ENCODE assay signal across 9 cellular contexts in the genomic region with DNA sequence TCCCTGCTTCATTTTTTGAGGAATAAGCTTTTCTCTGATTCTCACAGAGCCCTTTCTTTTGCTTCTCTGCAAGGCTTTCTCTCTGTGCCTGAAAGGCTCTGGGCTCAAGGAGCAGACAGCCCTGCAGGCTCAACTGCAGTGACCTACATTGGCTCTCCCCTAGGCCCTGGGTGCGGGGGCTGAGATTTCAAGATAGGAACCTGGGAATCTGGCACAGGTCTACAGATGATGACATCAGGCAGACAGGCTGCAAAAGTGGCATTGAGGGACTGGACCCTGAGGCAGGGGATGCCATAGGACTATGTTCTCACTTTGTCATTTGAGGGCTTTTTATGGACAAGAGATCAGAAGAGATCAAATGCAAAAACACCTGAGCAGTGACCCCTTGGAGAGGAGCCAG. TPM values are rescaled to one million over a fixed set of nuclear protein-coding genes. Genes with fewer than 3 reads are reported as not detected.
DNase-seq lines count a peak whose midpoint lies in the region; ATAC-seq and TF ChIP-seq lines count a peak whose summit lies in the region.
"Had no signal": no experiment of that assay in that cellular context is flagged by ENCODE, and none has a peak within 500 bp of the region (broad histone marks: within the 10 kb centered on the region; RNA-seq: fewer than 3 reads in every experiment).

No MANE protein-coding gene starts in this region.

- ATAC-seq in gastroesophageal sphincter, result no peak
- ATAC-seq in psoas muscle, result no peak
- no peak for ATAC-seq in GM21529 (IDR thresholded peaks at IDR 0.05; ENCODE audit: unreplicated experiment)
- ATAC-seq in HG03354 (IDR thresholded peaks at IDR 0.05; ENCODE audit: poor library complexity, severe bottlenecking, unreplicated experiment), result no peak

- no CpG with 5 or more reads among the region's 1 CpG for WGBS in gastroesophageal sphincter (ENCODE audit: low coverage in 1 of 2), 2 donors
- 10 to 26% (median 15%) methylated on average over 1 of the region's 1 CpG for WGBS in psoas muscle, 3 donors

- H3K9me3 Mint-ChIP-seq in CD8-positive, alpha-beta memory T cell, result no peaks in the 10 kb centered on the region

- no peaks in the 10 kb centered on the region for H3K9me3 ChIP-seq in CD8-positive, alpha-beta memory T cell (ENCODE audit: low read length)
- no peaks in the 10 kb centered on the region for H3K9me3 ChIP-seq in gastroesophageal sphincter
- no peaks in the 10 kb centered on the region for H3K9me3 ChIP-seq in psoas muscle

- intact Hi-C loops in psoas muscle (cut with DNase I), result loop anchor here in 1 of 2 donors (2.0 kb wide), 1 partner anchor 42 kb away; no protein-coding TSS in a partner anchor

- POLR2A ChIA-PET in CD8-positive, alpha-beta memory T cell (lab: Charles Lee), result interaction anchor here (3.7 kb wide), 1 partner anchor 11 kb away, joined by 60 read pairs; a partner anchor contains a TSS

- H3K36me3 ChIP-seq in CD8-positive, alpha-beta memory T cell (ENCODE audit: insufficient read depth, low read length), result no peaks in the 10 kb centered on the region
- H3K36me3 ChIP-seq in gastroesophageal sphincter, result no peaks in the 10 kb centered on the region
- H3K36me3 ChIP-seq in psoas muscle (ENCODE audit: insufficient read depth in 1 of 2, low read depth in 1 of 2), result no peaks in the 10 kb centered on the region

- H3K4me1 Mint-ChIP-seq in CD8-positive, alpha-beta memory T cell, result peaks cover 74 to 83% (median 79%) of the 10 kb centered on the region in 3 donors

- H3K27me3 Mint-ChIP-seq in CD8-positive, alpha-beta memory T cell, result peaks cover 0 to 4% of the 10 kb centered on the region in 2 donors

- CTCF ChIA-PET in CD8-positive, alpha-beta memory T cell (lab: Charles Lee), result interaction anchor here (1.1 to 9.9 kb wide), 10 partner anchors 12 to 82 kb away, joined by 3 to 191 read pairs (median 34); a partner anchor contains a TSS

- peak overlapping the region in 6 of 7 donors; percentile 53 to 85 (median 67) for H3K4me3 Mint-ChIP-seq in CD8-positive, alpha-beta memory T cell

- H3K27ac ChIP-seq in CD8-positive, alpha-beta memory T cell (ENCODE audit: low read depth, low read length), result no peak overlapping the region
- H3K27ac ChIP-seq in gastroesophageal sphincter (peak overlapping the region; percentile 94 to 99 (median 97)), psoas muscle (peak overlapping the region; percentile 99)

- TF ChIP-seq CTCF in gastroesophageal sphincter (IDR thresholded peaks at IDR 0.05) (no peak), psoas muscle (IDR thresholded peaks at IDR 0.05) (no peak)

- TF ChIP-seq POLR2A in gastroesophageal sphincter (IDR thresholded peaks at IDR 0.05), result no peak

- H3K36me3 Mint-ChIP-seq in CD8-positive, alpha-beta memory T cell, result no peaks in the 10 kb centered on the region

- H3K27ac Mint-ChIP-seq in CD8-positive, alpha-beta memory T cell, result peak overlapping the region; percentile 67 to 95 (median 91)

- H3K4me3 ChIP-seq in CD8-positive, alpha-beta memory T cell (ENCODE audit: low read length), result no peak overlapping the region
- H3K4me3 ChIP-seq in gastroesophageal sphincter (no peak overlapping the region), psoas muscle (peak overlapping the region; percentile 46)

- peak in 1 of 5 donors; percentile 33 for DNase-seq in CD8-positive, alpha-beta memory T cell
- DNase-seq in SK-N-DZ (ENCODE audit: low spot score), result peak; percentile 89
- peak in 1 of 2 donors; percentile 53 for DNase-seq in psoas muscle
- no peak for DNase-seq in activated naive CD4-positive, alpha-beta T cell treated with anti-CD3 and anti-CD28 coated beads, Interleukin-2, amount 50 U/mL, for 16 hours
- no peak for DNase-seq in AG08395 (ENCODE audit: low spot score)
- DNase-seq: NCI-H524 had no signal

- peaks cover 82% of the 10 kb centered on the region for H3K4me1 ChIP-seq in CD8-positive, alpha-beta memory T cell (ENCODE audit: insufficient read depth, low read length)
- peaks cover 40 to 98% (median 75%) of the 10 kb centered on the region in 3 donors for H3K4me1 ChIP-seq in gastroesophageal sphincter
- H3K4me1 ChIP-seq in psoas muscle, result peaks cover 88% of the 10 kb centered on the region

- TF ChIP-seq EP300 in gastroesophageal sphincter (IDR thresholded peaks at IDR 0.05), result no peak

- H3K27me3 ChIP-seq in CD8-positive, alpha-beta memory T cell (ENCODE audit: insufficient read depth, low read length, poor library complexity, severe bottlenecking), result no peaks in the 10 kb centered on the region
- H3K27me3 ChIP-seq in gastroesophageal sphincter (no peaks in the 10 kb centered on the region), psoas muscle (ENCODE audit: insufficient read depth in 3 of 3, low read length in 2 of 3) (no peaks in the 10 kb centered on the region)

RNA-seq across cellular contexts. Expression of a gene that starts 10.1 kb away (rescaled TPM):
- 10 to 100 TPM; 10.0 to 10.2 TPM for total RNA-seq in CD8-positive, alpha-beta memory T cell
- 10.4 TPM for polyA plus RNA-seq in CD8-positive, alpha-beta memory T cell
- 2.2 and 2.4 TPM in 2 replicates for polyA plus RNA-seq in SK-N-DZ (2014; cell fraction: cytosol; rRNA removed)
- polyA plus RNA-seq in SK-N-DZ (2014; cell fraction: nucleus; rRNA removed), result 1.3 and 1.4 TPM in 2 replicates
- total RNA-seq in gastroesophageal sphincter (10 to 100 TPM in 3 of 4 donors, 1 to 10 TPM in 1; 1.5 to 20.4 (median 18.3) TPM), psoas muscle (10 to 100 TPM; 29.4 to 88.7 (median 51.0) TPM)
- 10 to 100 TPM; 21.4 to 41.6 (median 24.4) TPM for polyA plus RNA-seq in psoas muscle

RNA-seq across cellular contexts. Expression of a gene that starts 11.3 kb away (rescaled TPM):
- total RNA-seq in CD8-positive, alpha-beta memory T cell, result 10 to 100 TPM; 88.6 to 91.5 TPM
- polyA plus RNA-seq in CD8-positive, alpha-beta memory T cell, result 13.5 TPM
- 56.4 and 63.1 TPM in 2 replicates for polyA plus RNA-seq in SK-N-DZ (2014; cell fraction: cytosol; rRNA removed)
- 122 and 188 TPM in 2 replicates for polyA plus RNA-seq in SK-N-DZ (2014; cell fraction: nucleus; rRNA removed)
- total RNA-seq in gastroesophageal sphincter (100 to 1,000 TPM in 1 of 4 donors, 10 to 100 TPM in 3; 67.0 to 107 (median 88.1) TPM), psoas muscle (10 to 100 TPM; 63.3 to 75.6 (median 69.0) TPM)
- 10 to 100 TPM; 48.6 to 84.7 (median 56.4) TPM for polyA plus RNA-seq in psoas muscle

RNA-seq across cellular contexts. Expression of a gene that starts 29.9 kb away (rescaled TPM):
- 100 to 1,000 TPM; 100 to 101 TPM for total RNA-seq in CD8-positive, alpha-beta memory T cell
- 47.4 TPM for polyA plus RNA-seq in CD8-positive, alpha-beta memory T cell
- polyA plus RNA-seq in SK-N-DZ (2014; cell fraction: cytosol; rRNA removed), result 65.4 and 77.8 TPM in 2 replicates
- polyA plus RNA-seq in SK-N-DZ (2014; cell fraction: nucleus; rRNA removed), result 81.3 and 103 TPM in 2 replicates
- 100 to 1,000 TPM in 1 of 4 donors, 10 to 100 TPM in 3; 63.1 to 114 (median 89.1) TPM for total RNA-seq in gastroesophageal sphincter
- total RNA-seq in psoas muscle, result 10 to 100 TPM; 43.9 to 76.7 (median 57.1) TPM
- 10 to 100 TPM; 34.5 to 53.6 (median 38.6) TPM for polyA plus RNA-seq in psoas muscle

RNA-seq across cellular contexts. Expression of a gene that starts 47.7 kb away (rescaled TPM):
- total RNA-seq in CD8-positive, alpha-beta memory T cell, result 10 to 100 TPM; 12.6 to 13.2 TPM
- polyA plus RNA-seq in CD8-positive, alpha-beta memory T cell, result 17.0 TPM
- polyA plus RNA-seq in SK-N-DZ (2014; cell fraction: cytosol; rRNA removed), result 20.7 and 29.0 TPM in 2 replicates
- polyA plus RNA-seq in SK-N-DZ (2014; cell fraction: nucleus; rRNA removed), result 11.1 and 12.1 TPM in 2 replicates
- total RNA-seq in gastroesophageal sphincter (100 to 1,000 TPM in 2 of 4 donors, 10 to 100 TPM in 2; 84.8 to 133 (median 102) TPM), psoas muscle (10 to 100 TPM; 39.5 to 55.1 (median 42.9) TPM)
- polyA plus RNA-seq in psoas muscle, result 10 to 100 TPM in 2 of 3 donors, 1 to 10 TPM in 1; 9.5 to 60.0 (median 29.0) TPM

RNA-seq across cellular contexts. Expression of a gene that starts 56.2 kb away (rescaled TPM):
- 100 to 1,000 TPM; 118 to 121 TPM for total RNA-seq in CD8-positive, alpha-beta memory T cell
- polyA plus RNA-seq in CD8-positive, alpha-beta memory T cell, result 51.2 TPM
- polyA plus RNA-seq in SK-N-DZ (2014; cell fraction: cytosol; rRNA removed), result 71.8 and 93.7 TPM in 2 replicates
- 133 and 217 TPM in 2 replicates for polyA plus RNA-seq in SK-N-DZ (2014; cell fraction: nucleus; rRNA removed)
- total RNA-seq in gastroesophageal sphincter, result 10 to 100 TPM; 42.1 to 57.9 (median 50.3) TPM
- total RNA-seq in psoas muscle, result 100 to 1,000 TPM in 2 of 4 donors, 10 to 100 TPM in 2; 56.3 to 120 (median 87.9) TPM
- 100 to 1,000 TPM in 1 of 3 donors, 10 to 100 TPM in 2; 51.1 to 115 (median 55.9) TPM for polyA plus RNA-seq in psoas muscle
